In genomic region chr12:96099986-96100385, GRCh38 we compare ENCODE assay signal across 17 cellular contexts.
A peak's percentile ranks its signal among the peaks of the same experiment; 100 is the strongest.
DNase-seq lines count a peak whose midpoint lies in the region; ATAC-seq and TF ChIP-seq lines count a peak whose summit lies in the region.
"Had no signal": no experiment of that assay in that cellular context is flagged by ENCODE, and none has a peak within 500 bp of the region (broad histone marks: within the 10 kb centered on the region; RNA-seq: fewer than 3 reads in every experiment).

No MANE protein-coding gene starts in this region.

- peak; percentile 13 for TF ChIP-seq CTCF in left ventricle myocardium inferior (IDR thresholded peaks at IDR 0.05; ENCODE audit: borderline replicate concordance)

- peaks cover 16 to 32% (median 26%) of the 10 kb centered on the region in 3 donors for H3K4me1 Mint-ChIP-seq in IgD-negative memory B cell
- H3K4me1 Mint-ChIP-seq in activated CD8-positive, alpha-beta T cell treated with anti-CD3 and anti-CD28 coated beads, Interleukin-2, amount 10 ng/mL, durations not matched to agents 7 days and 5 days (ENCODE audit: low read depth), result peaks cover 30% of the 10 kb centered on the region
- H3K4me1 Mint-ChIP-seq in stimulated activated naive B cell treated with anti-CD40 and anti-IgM and Interleukin-4, amounts not matched to agents 10 μg/mL and 1 μg/mL and 100 μg/mL, for 72 hours, result peaks cover 19 to 31% of the 10 kb centered on the region in 2 donors
- H3K4me1 Mint-ChIP-seq: neural crest cell had no signal

- WGBS in right cardiac atrium, result 72% methylated on average over 7 of the region's 7 CpGs

- H3K27me3 Mint-ChIP-seq in IgD-negative memory B cell, result no peaks in the 10 kb centered on the region
- no peaks in the 10 kb centered on the region for H3K27me3 Mint-ChIP-seq in activated CD8-positive, alpha-beta T cell treated with anti-CD3 and anti-CD28 coated beads, Interleukin-2, amount 10 ng/mL, durations not matched to agents 7 days and 5 days (ENCODE audit: low read depth)
- H3K27me3 Mint-ChIP-seq in stimulated activated naive B cell treated with anti-CD40 and anti-IgM and Interleukin-4, amounts not matched to agents 10 μg/mL and 1 μg/mL and 100 μg/mL, for 72 hours, result no peaks in the 10 kb centered on the region

- CTCF ChIA-PET in activated CD8-positive, alpha-beta T cell treated with anti-CD3 and anti-CD28 coated beads, Interleukin-2, amount 10 ng/mL, durations not matched to agents 7 days and 5 days (lab: Charles Lee), result interaction anchor here (0.9 to 1.8 kb wide), 2 partner anchors 42 to 115 kb away, joined by 3 to 5 read pairs; no protein-coding TSS in a partner anchor

- POLR2A ChIA-PET in activated CD8-positive, alpha-beta T cell treated with anti-CD3 and anti-CD28 coated beads, Interleukin-2, amount 10 ng/mL, durations not matched to agents 7 days and 5 days (lab: Charles Lee), result interaction anchor here (0.6 kb wide), 1 partner anchor 625 kb away, joined by 4 read pairs; no protein-coding TSS in a partner anchor

- H3K27me3 ChIP-seq in left ventricle myocardium inferior (ENCODE audit: low read depth) (no peaks in the 10 kb centered on the region), right cardiac atrium (ENCODE audit: control insufficient read depth, insufficient read depth) (no peaks in the 10 kb centered on the region)
- H3K27me3 ChIP-seq: cardiac muscle cell, tibial artery had no signal

- H3K9me3 ChIP-seq in left ventricle myocardium inferior (replicated peaks), result no peaks in the 10 kb centered on the region
- no peaks in the 10 kb centered on the region for H3K9me3 ChIP-seq in right cardiac atrium (ENCODE audit: control insufficient read depth, low read length)
- H3K9me3 ChIP-seq: tibial artery had no signal

- H3K36me3 Mint-ChIP-seq in IgD-negative memory B cell, result no peaks in the 10 kb centered on the region
- no peaks in the 10 kb centered on the region for H3K36me3 Mint-ChIP-seq in activated CD8-positive, alpha-beta T cell treated with anti-CD3 and anti-CD28 coated beads, Interleukin-2, amount 10 ng/mL, durations not matched to agents 7 days and 5 days (ENCODE audit: low read depth)
- no peaks in the 10 kb centered on the region for H3K36me3 Mint-ChIP-seq in stimulated activated naive B cell treated with anti-CD40 and anti-IgM and Interleukin-4, amounts not matched to agents 10 μg/mL and 1 μg/mL and 100 μg/mL, for 72 hours

- peak overlapping the region in 3 of 4 donors; percentile 12 to 76 (median 52) for H3K4me3 Mint-ChIP-seq in IgD-negative memory B cell
- peak overlapping the region; percentile 22 for H3K4me3 Mint-ChIP-seq in activated CD8-positive, alpha-beta T cell treated with anti-CD3 and anti-CD28 coated beads, Interleukin-2, amount 10 ng/mL, durations not matched to agents 7 days and 5 days
- H3K4me3 Mint-ChIP-seq in stimulated activated naive B cell treated with anti-CD40 and anti-IgM and Interleukin-4, amounts not matched to agents 10 μg/mL and 1 μg/mL and 100 μg/mL, for 72 hours, result no peak overlapping the region
- H3K4me3 Mint-ChIP-seq: neural crest cell had no signal

- peak overlapping the region; percentile 57 for H3K27ac ChIP-seq in left ventricle myocardium inferior (replicated peaks)
- H3K27ac ChIP-seq in right cardiac atrium (ENCODE audit: low read length), result no peak overlapping the region
- H3K27ac ChIP-seq: cardiac muscle cell, tibial artery had no signal

- no peak for DNase-seq in left ventricle myocardium inferior
- DNase-seq in right cardiac atrium, result no peak
- DNase-seq in activated CD8-positive, alpha-beta T cell treated with anti-CD3 and anti-CD28 coated beads, Interleukin-2, amount 10 ng/mL, durations not matched to agents 7 days and 5 days, result peak; percentile 44
- no peak for DNase-seq in stimulated activated naive B cell treated with anti-CD40 and anti-IgM and Interleukin-4, amounts not matched to agents 10 μg/mL and 1 μg/mL and 100 μg/mL, for 72 hours
- DNase-seq in NCI-H1417 (lab: John Stamatoyannopoulos, UW), result no peak
- DNase-seq in activated CD4-positive, CD25-positive, alpha-beta regulatory T cell (lab: John Stamatoyannopoulos, UW), result no peak
- no peak for DNase-seq in dedifferentiated amniotic fluid mesenchymal stem cell (ENCODE audit: extremely low spot score)
- DNase-seq: activated CD4-positive, alpha-beta T cell treated with anti-CD3 and anti-CD28 coated beads for 1 hour; DMS153; effector CD8-positive, alpha-beta T cell; mesendoderm; NCI-H226; tibial artery had no signal

- H3K27ac Mint-ChIP-seq in IgD-negative memory B cell, result no peak overlapping the region
- peak overlapping the region; percentile 55 for H3K27ac Mint-ChIP-seq in activated CD8-positive, alpha-beta T cell treated with anti-CD3 and anti-CD28 coated beads, Interleukin-2, amount 10 ng/mL, durations not matched to agents 7 days and 5 days
- H3K27ac Mint-ChIP-seq in stimulated activated naive B cell treated with anti-CD40 and anti-IgM and Interleukin-4, amounts not matched to agents 10 μg/mL and 1 μg/mL and 100 μg/mL, for 72 hours, result peak overlapping the region; percentile 59

- intact Hi-C loops in left ventricle myocardium inferior (cut with micrococcal nuclease), result no loop called here
- intact Hi-C loops in right cardiac atrium (cut with DNase I), result no loop called here

- H3K9me3 Mint-ChIP-seq in IgD-negative memory B cell, result no peaks in the 10 kb centered on the region
- H3K9me3 Mint-ChIP-seq in activated CD8-positive, alpha-beta T cell treated with anti-CD3 and anti-CD28 coated beads, Interleukin-2, amount 10 ng/mL, durations not matched to agents 7 days and 5 days (ENCODE audit: insufficient read depth), result no peaks in the 10 kb centered on the region
- H3K9me3 Mint-ChIP-seq in stimulated activated naive B cell treated with anti-CD40 and anti-IgM and Interleukin-4, amounts not matched to agents 10 μg/mL and 1 μg/mL and 100 μg/mL, for 72 hours, result no peaks in the 10 kb centered on the region
- H3K9me3 Mint-ChIP-seq: neural crest cell had no signal

- H3K36me3 ChIP-seq in left ventricle myocardium inferior, result no peaks in the 10 kb centered on the region
- H3K36me3 ChIP-seq: cardiac muscle cell, tibial artery had no signal

- ATAC-seq in right cardiac atrium, result no peak
- ATAC-seq in activated CD8-positive, alpha-beta T cell treated with anti-CD3 and anti-CD28 coated beads, Interleukin-2, amount 10 ng/mL, durations not matched to agents 7 days and 5 days, result peak; percentile 53
- no peak for ATAC-seq in stimulated activated naive B cell treated with anti-CD40 and anti-IgM and Interleukin-4, amounts not matched to agents 10 μg/mL and 1 μg/mL and 100 μg/mL, for 72 hours (replicated peaks)
- ATAC-seq: HCT116 had no signal

- no peak overlapping the region for H3K4me3 ChIP-seq in left ventricle myocardium inferior
- no peak overlapping the region for H3K4me3 ChIP-seq in right cardiac atrium (ENCODE audit: low read length)
- H3K4me3 ChIP-seq: cardiac muscle cell, tibial artery had no signal

- H3K4me1 ChIP-seq in left ventricle myocardium inferior, result peaks cover 37% of the 10 kb centered on the region
- H3K4me1 ChIP-seq in right cardiac atrium (ENCODE audit: control insufficient read depth, insufficient read depth, low read length), result peaks cover 4% of the 10 kb centered on the region
- H3K4me1 ChIP-seq: tibial artery had no signal

Comparison
In these comparisons a context has a peak if more than half of its experiments do, and no peak if none do; other contexts are left out.
1. H3K27ac Mint-ChIP-seq: peak in activated CD8-positive, alpha-beta T cell treated with anti-CD3 and anti-CD28 coated beads, Interleukin-2, amount 10 ng/mL, durations not matched to agents 7 days and 5 days (single experiment) and stimulated activated naive B cell treated with anti-CD40 and anti-IgM and Interleukin-4, amounts not matched to agents 10 μg/mL and 1 μg/mL and 100 μg/mL, for 72 hours (single experiment); none in IgD-negative memory B cell (0 of 3).
2. H3K4me3 Mint-ChIP-seq: peak in IgD-negative memory B cell (3 of 4) and activated CD8-positive, alpha-beta T cell treated with anti-CD3 and anti-CD28 coated beads, Interleukin-2, amount 10 ng/mL, durations not matched to agents 7 days and 5 days (single experiment); none in stimulated activated naive B cell treated with anti-CD40 and anti-IgM and Interleukin-4, amounts not matched to agents 10 μg/mL and 1 μg/mL and 100 μg/mL, for 72 hours (0 of 2).